ENCODE assay signal across 16 cellular contexts in genomic region chr17:45403906-45404490, GRCh38. TPM values are rescaled to one million over a fixed set of nuclear protein-coding genes. Genes with fewer than 3 reads are reported as not detected.
DNase-seq lines count a peak whose midpoint lies in the region; ATAC-seq and TF ChIP-seq lines count a peak whose summit lies in the region.
"Had no signal": no experiment of that assay in that cellular context is flagged by ENCODE, and none has a peak within 500 bp of the region (broad histone marks: within the 10 kb centered on the region; RNA-seq: fewer than 3 reads in every experiment).

No MANE protein-coding gene starts in this region.

- H3K27ac Mint-ChIP-seq in CD4-positive, CD25-positive, alpha-beta regulatory T cell = peak overlapping the region in 2 of 3 donors; percentile 38 to 46
- H3K27ac Mint-ChIP-seq in natural killer cell treated with Interleukin-12 subunit alpha and Interleukin-12 subunit beta and Interleukin-15 and Interleukin-18, amount 100 ng/mL, for 72 hours = no peak overlapping the region

- H3K4me1 Mint-ChIP-seq in CD4-positive, CD25-positive, alpha-beta regulatory T cell = peaks cover 0 to 40% (median 24%) of the 10 kb centered on the region in 4 donors
- peaks cover 24 to 33% of the 10 kb centered on the region in 2 donors for H3K4me1 Mint-ChIP-seq in natural killer cell treated with Interleukin-12 subunit alpha and Interleukin-12 subunit beta and Interleukin-15 and Interleukin-18, amount 100 ng/mL, for 72 hours (ENCODE audit: low read depth in 2 of 2)

- H3K4me3 Mint-ChIP-seq in CD4-positive, CD25-positive, alpha-beta regulatory T cell = no peak overlapping the region
- no peak overlapping the region for H3K4me3 Mint-ChIP-seq in natural killer cell treated with Interleukin-12 subunit alpha and Interleukin-12 subunit beta and Interleukin-15 and Interleukin-18, amount 100 ng/mL, for 72 hours

- peaks cover 28% of the 10 kb centered on the region for H3K4me1 ChIP-seq in CD4-positive, CD25-positive, alpha-beta regulatory T cell (ENCODE audit: control insufficient read depth, insufficient read depth, low read length, poor library complexity, severe bottlenecking)

- H3K27me3 Mint-ChIP-seq in CD4-positive, CD25-positive, alpha-beta regulatory T cell = no peaks in the 10 kb centered on the region
- H3K27me3 Mint-ChIP-seq in natural killer cell treated with Interleukin-12 subunit alpha and Interleukin-12 subunit beta and Interleukin-15 and Interleukin-18, amount 100 ng/mL, for 72 hours = no peaks in the 10 kb centered on the region

- peaks cover 36% of the 10 kb centered on the region for H3K36me3 Mint-ChIP-seq in CD4-positive, CD25-positive, alpha-beta regulatory T cell
- peaks cover 7% of the 10 kb centered on the region for H3K36me3 Mint-ChIP-seq in natural killer cell treated with Interleukin-12 subunit alpha and Interleukin-12 subunit beta and Interleukin-15 and Interleukin-18, amount 100 ng/mL, for 72 hours

- no peak overlapping the region for H3K27ac ChIP-seq in CD4-positive, CD25-positive, alpha-beta regulatory T cell (ENCODE audit: insufficient read depth, low read length, poor library complexity, severe bottlenecking)

- TF ChIP-seq CTCF in GM20000 (IDR thresholded peaks at IDR 0.05; ENCODE audit: extremely low read depth, missing control alignments) = no peak

- no peaks in the 10 kb centered on the region for H3K27me3 ChIP-seq in CD4-positive, CD25-positive, alpha-beta regulatory T cell (ENCODE audit: control insufficient read depth, insufficient read depth, low read length)
- H3K27me3 ChIP-seq: BE2C had no signal

- peaks cover 72% of the 10 kb centered on the region for H3K36me3 ChIP-seq in CD4-positive, CD25-positive, alpha-beta regulatory T cell (ENCODE audit: control insufficient read depth, insufficient read depth, low read length)
- H3K36me3 ChIP-seq: BE2C had no signal

- H3K4me3 ChIP-seq in CD4-positive, CD25-positive, alpha-beta regulatory T cell (ENCODE audit: low read depth, low read length) = no peak overlapping the region

- H3K9me3 ChIP-seq in CD4-positive, CD25-positive, alpha-beta regulatory T cell (ENCODE audit: control insufficient read depth in 2 of 2, low read length in 2 of 2) = no peaks in the 10 kb centered on the region
- H3K9me3 ChIP-seq: BE2C had no signal

- H3K9me3 Mint-ChIP-seq in CD4-positive, CD25-positive, alpha-beta regulatory T cell = no peaks in the 10 kb centered on the region
- H3K9me3 Mint-ChIP-seq in natural killer cell treated with Interleukin-12 subunit alpha and Interleukin-12 subunit beta and Interleukin-15 and Interleukin-18, amount 100 ng/mL, for 72 hours = no peaks in the 10 kb centered on the region

- DNase-seq in CD4-positive, CD25-positive, alpha-beta regulatory T cell = no peak
- DNase-seq in GM20000 (ENCODE audit: low spot score) (peak; percentile 16), ecto neural progenitor cell (ENCODE audit: low spot score) (peak; percentile 50), iPS-NIHi11 (ENCODE audit: low spot score) (no peak), A172 (ENCODE audit: low spot score) (no peak)
- DNase-seq in natural killer cell treated with Interleukin-12 subunit alpha and Interleukin-12 subunit beta and Interleukin-15 and Interleukin-18, amount 100 ng/mL, for 72 hours (ENCODE audit: low spot score) = peak; percentile 54
- DNase-seq: ACHN, BE2C, HCEC 1CT, MV-4-11, NCI-H1417 treated with DMSO at 0.1 percent for 48 hours, NCI-H2029, NCI-H2171 treated with DMSO at 0.1 percent for 48 hours, NCI-H510A, OCI-M1 had no signal

- no peak for ATAC-seq in CD4-positive, CD25-positive, alpha-beta regulatory T cell (ENCODE audit: low read depth in 2 of 2)
- no peak for ATAC-seq in natural killer cell treated with Interleukin-12 subunit alpha and Interleukin-12 subunit beta and Interleukin-15 and Interleukin-18, amount 100 ng/mL, for 72 hours
- no peak for ATAC-seq in GM21390 (IDR thresholded peaks at IDR 0.05; ENCODE audit: unreplicated experiment)

RNA-seq across cellular contexts. Expression of gene ARHGAP27, which starts 28.7 kb away (rescaled TPM):
- 78.5 TPM for total RNA-seq in CD4-positive, CD25-positive, alpha-beta regulatory T cell
- 10 to 100 TPM; 23.9 to 27.7 (median 25.6) TPM for polyA plus RNA-seq in CD4-positive, CD25-positive, alpha-beta regulatory T cell
- 100 to 1,000 TPM in 1 of 2 donors, 10 to 100 TPM in 1; 79.1 to 102 TPM for total RNA-seq in natural killer cell treated with Interleukin-12 subunit alpha and Interleukin-12 subunit beta and Interleukin-15 and Interleukin-18, amount 100 ng/mL, for 72 hours
- total RNA-seq in A172 (2014; rRNA removed; shearing (Covaris generic)) = 9.5 and 17.8 TPM in 2 replicates

Comparison
In these comparisons a context has a peak if more than half of its experiments do, and no peak if none do; other contexts are left out.
1. DNase-seq: peak in GM20000 (single experiment), ecto neural progenitor cell (single experiment) and natural killer cell treated with Interleukin-12 subunit alpha and Interleukin-12 subunit beta and Interleukin-15 and Interleukin-18, amount 100 ng/mL, for 72 hours (single experiment); none in CD4-positive, CD25-positive, alpha-beta regulatory T cell (0 of 3), iPS-NIHi11 (single experiment) and A172 (single experiment).
2. H3K27ac Mint-ChIP-seq: peak in CD4-positive, CD25-positive, alpha-beta regulatory T cell (2 of 3); none in natural killer cell treated with Interleukin-12 subunit alpha and Interleukin-12 subunit beta and Interleukin-15 and Interleukin-18, amount 100 ng/mL, for 72 hours (0 of 2).